In genomic region chr3:27591321-27591711, GRCh38 we compare ENCODE assay signal across 10 cellular contexts.
DNase-seq lines count a peak whose midpoint lies in the region; ATAC-seq, FAIRE-seq and TF ChIP-seq lines count a peak whose summit lies in the region.
"Had no signal": no experiment of that assay in that cellular context is flagged by ENCODE, and none has a peak within 500 bp of the region (broad histone marks: within the 10 kb centered on the region; RNA-seq: fewer than 3 reads in every experiment).

No MANE protein-coding gene starts in this region.

- H3K27me3 ChIP-seq in mammary epithelial cell (ENCODE audit: insufficient read depth, low read length) (no peaks in the 10 kb centered on the region), mucosa of rectum (ENCODE audit: control insufficient read depth in 2 of 2, insufficient read depth in 2 of 2, low read length in 2 of 2) (no peaks in the 10 kb centered on the region), H7 (ENCODE audit: control insufficient read depth, insufficient read depth, low read length) (no peaks in the 10 kb centered on the region)

- no peak overlapping the region for H3K9ac ChIP-seq in mammary epithelial cell (ENCODE audit: insufficient read depth, low read length)
- no peak overlapping the region for H3K9ac ChIP-seq in mucosa of rectum (ENCODE audit: low read depth in 1 of 2, low read length in 2 of 2)

- 28% methylated on average over 3 of the region's 3 CpGs for WGBS in mammary epithelial cell (ENCODE audit: low coverage, missing lambda C conversion rate)
- WGBS in urinary bladder: 42% methylated on average over 3 of the region's 3 CpGs

- H3K4me3 Mint-ChIP-seq in activated naive CD4-positive, alpha-beta T cell treated with anti-CD3 and anti-CD28 coated beads, Interleukin-2, amount 50 U/mL, for 24 hours: peak overlapping the region; percentile 31
- no peak overlapping the region for H3K4me3 Mint-ChIP-seq in activated naive CD4-positive, alpha-beta T cell treated with anti-CD3 and anti-CD28 coated beads for 36 hours

- H3K4me3 ChIP-seq in mammary epithelial cell (replicated peaks in 1 of 3; ENCODE audit: insufficient read depth in 1 of 3, low read depth in 2 of 3, low read length in 3 of 3) (no peak overlapping the region), mucosa of rectum (ENCODE audit: low read length in 2 of 2) (no peak overlapping the region), urinary bladder (ENCODE audit: low read depth, low read length) (no peak overlapping the region), H7 (ENCODE audit: insufficient read depth, low read depth, low read length) (no peak overlapping the region)

- H3K27ac ChIP-seq in mammary epithelial cell (ENCODE audit: insufficient read depth, low read depth, low read length): no peak overlapping the region
- H3K27ac ChIP-seq in mucosa of rectum (ENCODE audit: low read depth in 2 of 2, low read length in 2 of 2): peak overlapping the region; percentile 48 to 69
- H3K27ac ChIP-seq in urinary bladder (ENCODE audit: low read depth): peak overlapping the region; percentile 86

- H3K4me1 ChIP-seq in mammary epithelial cell (ENCODE audit: insufficient read depth, low read length): peaks cover 22% of the 10 kb centered on the region
- peaks cover 6 to 15% of the 10 kb centered on the region in 2 donors for H3K4me1 ChIP-seq in mucosa of rectum (ENCODE audit: control insufficient read depth in 2 of 2, insufficient read depth in 2 of 2, low read length in 2 of 2)
- no peaks in the 10 kb centered on the region for H3K4me1 ChIP-seq in urinary bladder (ENCODE audit: insufficient read depth)

- H3K36me3 ChIP-seq in mammary epithelial cell (ENCODE audit: insufficient read depth, low read length): no peaks in the 10 kb centered on the region
- H3K36me3 ChIP-seq in mucosa of rectum (ENCODE audit: control insufficient read depth in 2 of 2, insufficient read depth in 2 of 2, low read length in 2 of 2): no peaks in the 10 kb centered on the region
- H3K36me3 ChIP-seq in urinary bladder (ENCODE audit: insufficient read depth): no peaks in the 10 kb centered on the region
- H3K36me3 ChIP-seq in H7 (replicated peaks; ENCODE audit: control insufficient read depth, insufficient read depth, low read length): no peaks in the 10 kb centered on the region

- no peaks in the 10 kb centered on the region for H3K79me2 ChIP-seq in mammary epithelial cell (ENCODE audit: insufficient read depth, low read length)

- H3K4me1 Mint-ChIP-seq in activated naive CD4-positive, alpha-beta T cell treated with anti-CD3 and anti-CD28 coated beads, Interleukin-2, amount 50 U/mL, for 24 hours: peaks cover 34% of the 10 kb centered on the region
- peaks cover 28% of the 10 kb centered on the region for H3K4me1 Mint-ChIP-seq in activated naive CD4-positive, alpha-beta T cell treated with anti-CD3 and anti-CD28 coated beads for 36 hours (ENCODE audit: low read depth)

- no peaks in the 10 kb centered on the region for H3K9me3 Mint-ChIP-seq in activated naive CD4-positive, alpha-beta T cell treated with anti-CD3 and anti-CD28 coated beads, Interleukin-2, amount 50 U/mL, for 24 hours
- H3K9me3 Mint-ChIP-seq in activated naive CD4-positive, alpha-beta T cell treated with anti-CD3 and anti-CD28 coated beads for 36 hours: no peaks in the 10 kb centered on the region

- intact Hi-C loops in activated naive CD4-positive, alpha-beta T cell treated with anti-CD3 and anti-CD28 coated beads for 36 hours (cut with micrococcal nuclease): loop anchor here (2.0 to 10.0 kb wide), 4 partner anchors 39 to 107 kb away; partner anchors contain the start of gene SLC4A7
- intact Hi-C loops in mammary epithelial cell (cut with micrococcal nuclease): no loop called here

- peak overlapping the region; percentile 77 for H2AFZ ChIP-seq in mammary epithelial cell (ENCODE audit: low read depth, low read length)

- dilution Hi-C loops in mammary epithelial cell (cut with HindIII; ENCODE audit: low sequenced_read_pairs): loop anchor here (10.0 kb wide), 2 partner anchors 57 to 63 kb away; no protein-coding TSS in a partner anchor

- H3K36me3 Mint-ChIP-seq in activated naive CD4-positive, alpha-beta T cell treated with anti-CD3 and anti-CD28 coated beads, Interleukin-2, amount 50 U/mL, for 24 hours: no peaks in the 10 kb centered on the region
- no peaks in the 10 kb centered on the region for H3K36me3 Mint-ChIP-seq in activated naive CD4-positive, alpha-beta T cell treated with anti-CD3 and anti-CD28 coated beads for 36 hours (ENCODE audit: low read depth)

- no peak overlapping the region for H3K4me2 ChIP-seq in mammary epithelial cell (ENCODE audit: insufficient read depth, low read depth, low read length)

- H4K20me1 ChIP-seq in mammary epithelial cell (ENCODE audit: insufficient read depth, low read length): no peaks in the 10 kb centered on the region

- H3K27me3 Mint-ChIP-seq in activated naive CD4-positive, alpha-beta T cell treated with anti-CD3 and anti-CD28 coated beads, Interleukin-2, amount 50 U/mL, for 24 hours: no peaks in the 10 kb centered on the region
- no peaks in the 10 kb centered on the region for H3K27me3 Mint-ChIP-seq in activated naive CD4-positive, alpha-beta T cell treated with anti-CD3 and anti-CD28 coated beads for 36 hours (ENCODE audit: low read depth)

- peak overlapping the region; percentile 93 for H3K27ac Mint-ChIP-seq in activated naive CD4-positive, alpha-beta T cell treated with anti-CD3 and anti-CD28 coated beads, Interleukin-2, amount 50 U/mL, for 24 hours
- H3K27ac Mint-ChIP-seq in activated naive CD4-positive, alpha-beta T cell treated with anti-CD3 and anti-CD28 coated beads for 36 hours: no peak overlapping the region

- no peak for ATAC-seq in HG03095 (IDR thresholded peaks at IDR 0.05; ENCODE audit: unreplicated experiment)

- BruUV-seq in mammary epithelial cell (replicated peaks; lab: Mats Ljungman, UMichigan): no TSS peak

- H3K9me3 ChIP-seq in mammary epithelial cell (replicated peaks; ENCODE audit: insufficient read depth, low read length) (no peaks in the 10 kb centered on the region), mucosa of rectum (ENCODE audit: control insufficient read depth in 2 of 2, low read length in 2 of 2) (no peaks in the 10 kb centered on the region)

- no peak for TF ChIP-seq CTCF in mammary epithelial cell (conservative IDR thresholded peaks at IDR 0.05 in 1 of 2, IDR thresholded peaks at IDR 0.05 in 1 of 2; ENCODE audit: extremely low read depth in 1 of 2, insufficient read depth in 1 of 2, low read depth in 1 of 2, low read length in 2 of 2)

- CTCF ChIA-PET in activated naive CD4-positive, alpha-beta T cell treated with anti-CD3 and anti-CD28 coated beads for 36 hours (lab: Charles Lee): interaction anchor here (1.0 to 1.3 kb wide), 4 partner anchors 41 to 89 kb away, joined by 3 to 4 read pairs (median 4); no protein-coding TSS in a partner anchor
- CTCF ChIA-PET in mammary epithelial cell (lab: Charles Lee; ENCODE audit: low non-redundant PET): no interaction called here

- DNase-seq in activated naive CD4-positive, alpha-beta T cell treated with anti-CD3 and anti-CD28 coated beads for 36 hours: no peak
- DNase-seq in mammary epithelial cell (no peak), H7 (no peak), urothelium cell line (ENCODE audit: low spot score) (no peak)
- DNase-seq: PC-3; stimulated activated CD4-positive, alpha-beta T cell treated with anti-CD3 and anti-CD28 coated beads, Interleukin-4, amount 100 ng/mL, for 4 hours had no signal

- in situ Hi-C loops in mammary epithelial cell (cut with MboI; ENCODE audit: low sequenced_read_pairs in 2 of 2): no loop called here

- FAIRE-seq in urothelium cell line (lab: Jason Lieb, UNC): no peak
